20 cellular contexts compared by ENCODE assay signal in genomic region chrX:6149231-6149870, GRCh38.
DNase-seq lines count a peak whose midpoint lies in the region; ATAC-seq and TF ChIP-seq lines count a peak whose summit lies in the region.
"Had no signal": no experiment of that assay in that cellular context is flagged by ENCODE, and none has a peak within 500 bp of the region (broad histone marks: within the 10 kb centered on the region; RNA-seq: fewer than 3 reads in every experiment).

No MANE protein-coding gene starts in this region.

- 72% methylated on average over 3 of the region's 3 CpGs for WGBS in suprapubic skin
- 43 to 90% methylated on average over 2 of the region's 3 CpGs for WGBS in gastroesophageal sphincter (ENCODE audit: low coverage in 1 of 2), 2 donors

- no peak for TF ChIP-seq CTCF in nephron (IDR thresholded peaks at IDR 0.05; ENCODE audit: unreplicated experiment in 3 of 3)
- no peak for TF ChIP-seq CTCF in suprapubic skin (IDR thresholded peaks at IDR 0.05)
- TF ChIP-seq CTCF in gastroesophageal sphincter (IDR thresholded peaks at IDR 0.05), result no peak

- H3K4me3 ChIP-seq in suprapubic skin (no peak overlapping the region), gastroesophageal sphincter (no peak overlapping the region)
- H3K4me3 ChIP-seq: dorsolateral prefrontal cortex, K562, vagina had no signal

- no peak overlapping the region for H3K4me3 Mint-ChIP-seq in nephron
- no peak overlapping the region for H3K4me3 Mint-ChIP-seq in activated CD4-positive, alpha-beta T cell treated with anti-CD3 and anti-CD28 coated beads, Interleukin-2, amount 10 ng/mL, durations not matched to agents 24 days and 14 days
- H3K4me3 Mint-ChIP-seq: activated naive CD8-positive, alpha-beta T cell treated with anti-CD3 and anti-CD28 coated beads for 36 hours; activated T-cell treated with anti-CD3 and anti-CD28 coated beads, Interleukin-2, amount 50 U/mL, for 72 hours; CD4-positive, CD25-positive, alpha-beta regulatory T cell had no signal

- peaks cover 17% of the 10 kb centered on the region for H3K4me1 Mint-ChIP-seq in nephron
- no peaks in the 10 kb centered on the region for H3K4me1 Mint-ChIP-seq in activated CD4-positive, alpha-beta T cell treated with anti-CD3 and anti-CD28 coated beads, Interleukin-2, amount 10 ng/mL, durations not matched to agents 24 days and 14 days
- H3K4me1 Mint-ChIP-seq: activated naive CD8-positive, alpha-beta T cell treated with anti-CD3 and anti-CD28 coated beads for 36 hours; CD4-positive, CD25-positive, alpha-beta regulatory T cell had no signal

- H3K27ac ChIP-seq in suprapubic skin (no peak overlapping the region), gastroesophageal sphincter (no peak overlapping the region)
- H3K27ac ChIP-seq: dorsolateral prefrontal cortex, neutrophil, vagina had no signal

- TF ChIP-seq EP300 in suprapubic skin (IDR thresholded peaks at IDR 0.05) (no peak), gastroesophageal sphincter (IDR thresholded peaks at IDR 0.05) (no peak)

- peaks cover 10% of the 10 kb centered on the region for H3K36me3 Mint-ChIP-seq in nephron (ENCODE audit: low read depth)
- no peaks in the 10 kb centered on the region for H3K36me3 Mint-ChIP-seq in activated CD4-positive, alpha-beta T cell treated with anti-CD3 and anti-CD28 coated beads, Interleukin-2, amount 10 ng/mL, durations not matched to agents 24 days and 14 days (ENCODE audit: low read depth)
- H3K36me3 Mint-ChIP-seq: activated naive CD8-positive, alpha-beta T cell treated with anti-CD3 and anti-CD28 coated beads for 36 hours; CD4-positive, CD25-positive, alpha-beta regulatory T cell had no signal

- H3K9me3 Mint-ChIP-seq in nephron, result no peaks in the 10 kb centered on the region
- no peaks in the 10 kb centered on the region for H3K9me3 Mint-ChIP-seq in activated CD4-positive, alpha-beta T cell treated with anti-CD3 and anti-CD28 coated beads, Interleukin-2, amount 10 ng/mL, durations not matched to agents 24 days and 14 days
- H3K9me3 Mint-ChIP-seq: activated naive CD8-positive, alpha-beta T cell treated with anti-CD3 and anti-CD28 coated beads for 36 hours had no signal

- H3K36me3 ChIP-seq in suprapubic skin, result no peaks in the 10 kb centered on the region
- no peaks in the 10 kb centered on the region for H3K36me3 ChIP-seq in gastroesophageal sphincter
- H3K36me3 ChIP-seq: neutrophil, vagina had no signal

- H3K27me3 Mint-ChIP-seq in nephron (ENCODE audit: low read depth), result no peaks in the 10 kb centered on the region
- no peaks in the 10 kb centered on the region for H3K27me3 Mint-ChIP-seq in activated CD4-positive, alpha-beta T cell treated with anti-CD3 and anti-CD28 coated beads, Interleukin-2, amount 10 ng/mL, durations not matched to agents 24 days and 14 days
- H3K27me3 Mint-ChIP-seq: activated naive CD8-positive, alpha-beta T cell treated with anti-CD3 and anti-CD28 coated beads for 36 hours; CD4-positive, CD25-positive, alpha-beta regulatory T cell had no signal

- no peaks in the 10 kb centered on the region for H3K4me1 ChIP-seq in suprapubic skin
- no peaks in the 10 kb centered on the region for H3K4me1 ChIP-seq in gastroesophageal sphincter
- H3K4me1 ChIP-seq: vagina had no signal

- intact Hi-C loops in activated CD4-positive, alpha-beta T cell treated with anti-CD3 and anti-CD28 coated beads, Interleukin-2, amount 10 ng/mL, durations not matched to agents 24 days and 14 days (cut with micrococcal nuclease), result no loop called here

- TF ChIP-seq POLR2A in suprapubic skin (IDR thresholded peaks at IDR 0.05) (no peak), gastroesophageal sphincter (IDR thresholded peaks at IDR 0.05) (no peak)

- no peak for ATAC-seq in gastroesophageal sphincter
- ATAC-seq: activated CD4-positive, CD25-positive, alpha-beta regulatory T cell treated with anti-CD3 and anti-CD28 coated beads, Interleukin-2, amount 50 U/mL, for 24 hours; activated T-cell treated with anti-CD3 and anti-CD28 coated beads, Interleukin-2, amount 50 U/mL, for 72 hours; K562 had no signal

- H3K9me3 ChIP-seq in suprapubic skin (no peaks in the 10 kb centered on the region), gastroesophageal sphincter (no peaks in the 10 kb centered on the region)
- H3K9me3 ChIP-seq: neutrophil, vagina had no signal

- peak overlapping the region in 2 of 3 experiments; percentile 7 to 31 for H3K27ac Mint-ChIP-seq in nephron
- H3K27ac Mint-ChIP-seq in activated CD4-positive, alpha-beta T cell treated with anti-CD3 and anti-CD28 coated beads, Interleukin-2, amount 10 ng/mL, durations not matched to agents 24 days and 14 days, result no peak overlapping the region
- H3K27ac Mint-ChIP-seq: activated naive CD8-positive, alpha-beta T cell treated with anti-CD3 and anti-CD28 coated beads for 36 hours; activated T-cell treated with anti-CD3 and anti-CD28 coated beads, Interleukin-2, amount 50 U/mL, for 72 hours; CD4-positive, CD25-positive, alpha-beta regulatory T cell had no signal

- peak; percentile 32 for DNase-seq in DMS79 (lab: John Stamatoyannopoulos, UW)
- peak; percentile 52 for DNase-seq in NCI-H1436 treated with DMSO at 0.1 percent for 48 hours (lab: John Stamatoyannopoulos, UW)
- DNase-seq in NCI-H748 (lab: John Stamatoyannopoulos, UW; ENCODE audit: unreplicated experiment), result peak; percentile 98
- no peak for DNase-seq in activated CD4-positive, alpha-beta T cell treated with anti-CD3 and anti-CD28 coated beads, Interleukin-2, amount 10 ng/mL, durations not matched to agents 24 days and 14 days
- no peak for DNase-seq in suprapubic skin (ENCODE audit: low spot score in 2 of 2)
- no peak for DNase-seq in EL
- DNase-seq: activated CD8-positive, alpha-beta memory T cell treated with anti-CD3 and anti-CD28 coated beads for 24 hours; activated naive CD8-positive, alpha-beta T cell treated with anti-CD3 and anti-CD28 coated beads for 36 hours; activated T-cell treated with anti-CD3 and anti-CD28 coated beads, Interleukin-2, amount 50 U/mL, for 72 hours; CD4-positive, CD25-positive, alpha-beta regulatory T cell; dorsolateral prefrontal cortex; NCI-H446; stimulated activated CD4-positive, alpha-beta T cell treated with anti-CD3 and anti-CD28 coated beads, Interleukin-12 subunit alpha, Interleukin-12 subunit beta, amount 100 ng/mL, for 4 hours; T1000 had no signal

- H3K27me3 ChIP-seq in suprapubic skin (no peaks in the 10 kb centered on the region), gastroesophageal sphincter (no peaks in the 10 kb centered on the region)
- H3K27me3 ChIP-seq: neutrophil, vagina had no signal

Comparison
In these comparisons a context has a peak if more than half of its experiments do, and no peak if none do; other contexts are left out.
1. DNase-seq: peak in DMS79 (single experiment), NCI-H1436 treated with DMSO at 0.1 percent for 48 hours (single experiment) and NCI-H748 (single experiment); none in activated CD4-positive, alpha-beta T cell treated with anti-CD3 and anti-CD28 coated beads, Interleukin-2, amount 10 ng/mL, durations not matched to agents 24 days and 14 days (single experiment), suprapubic skin (0 of 2) and EL (single experiment).